In genomic region chr13:42041684-42042035, GRCh38 we compare ENCODE assay signal across 8 cellular contexts. TPM values are rescaled to one million over a fixed set of nuclear protein-coding genes. Genes with fewer than 3 reads are reported as not detected.
DNase-seq lines count a peak whose midpoint lies in the region; ATAC-seq, FAIRE-seq and TF ChIP-seq lines count a peak whose summit lies in the region.

No MANE protein-coding gene starts in this region.

- CTCF ChIA-PET in Calu3 (lab: Charles Lee), result interaction anchor here (0.9 kb wide), 1 partner anchor 65 kb away, joined by 4 read pairs; no protein-coding TSS in a partner anchor

- H3K27ac ChIP-seq in heart left ventricle, result peak overlapping the region in 11 of 12 donors; percentile 93 to 100 (median 98)
- H3K27ac ChIP-seq in pancreas, result no peak overlapping the region

- H3K9me3 ChIP-seq in heart left ventricle (no peaks in the 10 kb centered on the region), pancreas (no peaks in the 10 kb centered on the region)

- H3K27me3 Mint-ChIP-seq in Calu3 (ENCODE audit: unreplicated experiment), result no peaks in the 10 kb centered on the region
- H3K27me3 Mint-ChIP-seq in activated naive CD8-positive, alpha-beta T cell treated with anti-CD3 and anti-CD28 coated beads, Interleukin-2, amount 10 ng/mL, durations not matched to agents 7 days and 5 days, result peaks cover 3% of the 10 kb centered on the region

- H3K4me1 ChIP-seq in heart left ventricle, result peaks cover 0 to 25% (median 16%) of the 10 kb centered on the region in 12 donors
- peaks cover 0 to 6% (median 0%) of the 10 kb centered on the region in 3 donors for H3K4me1 ChIP-seq in pancreas

- POLR2A ChIA-PET in activated naive CD8-positive, alpha-beta T cell treated with anti-CD3 and anti-CD28 coated beads, Interleukin-2, amount 10 ng/mL, durations not matched to agents 7 days and 5 days (lab: Charles Lee), result no interaction called here

- TF ChIP-seq CTCF in Calu3 (IDR thresholded peaks at IDR 0.05; ENCODE audit: unreplicated experiment), result no peak
- peak; percentile 36 for TF ChIP-seq CTCF in GM20000 (IDR thresholded peaks at IDR 0.05; ENCODE audit: extremely low read depth, missing control alignments)
- TF ChIP-seq CTCF in heart left ventricle (IDR thresholded peaks at IDR 0.05), result peak in 11 of 12 donors; percentile 15 to 69 (median 45)
- TF ChIP-seq CTCF in pancreas (IDR thresholded peaks at IDR 0.05), result peak in 2 of 4 donors; percentile 14 to 16

- peak overlapping the region; percentile 86 for H3K4me3 Mint-ChIP-seq in Calu3 (ENCODE audit: low read depth, unreplicated experiment)
- H3K4me3 Mint-ChIP-seq in activated naive CD8-positive, alpha-beta T cell treated with anti-CD3 and anti-CD28 coated beads, Interleukin-2, amount 10 ng/mL, durations not matched to agents 7 days and 5 days, result peak overlapping the region; percentile 80

- H3K4me1 Mint-ChIP-seq in Calu3 (ENCODE audit: low read depth, unreplicated experiment), result peaks cover 9% of the 10 kb centered on the region
- peaks cover 17% of the 10 kb centered on the region for H3K4me1 Mint-ChIP-seq in activated naive CD8-positive, alpha-beta T cell treated with anti-CD3 and anti-CD28 coated beads, Interleukin-2, amount 10 ng/mL, durations not matched to agents 7 days and 5 days

- intact Hi-C loops in Calu3 (cut with micrococcal nuclease; ENCODE audit: unreplicated experiment) (loop anchor here (5.0 kb wide), 2 partner anchors 84 to 374 kb away; no protein-coding TSS in a partner anchor), heart left ventricle (cut with DNase I) (loop anchor here in 8 of 10 donors (2.0 to 10.0 kb wide), 13 partner anchors 61 to 977 kb away; partner anchors contain the start of genes VWA8 (in 2 of the 8) and WBP4 (in 1 of the 8)), pancreas (cut with DNase I) (no loop called here)

- H3K27ac Mint-ChIP-seq in Calu3 (ENCODE audit: unreplicated experiment), result peak overlapping the region; percentile 88
- peak overlapping the region; percentile 58 for H3K27ac Mint-ChIP-seq in activated naive CD8-positive, alpha-beta T cell treated with anti-CD3 and anti-CD28 coated beads, Interleukin-2, amount 10 ng/mL, durations not matched to agents 7 days and 5 days

- ATAC-seq in activated naive CD8-positive, alpha-beta T cell treated with anti-CD3 and anti-CD28 coated beads, Interleukin-2, amount 10 ng/mL, durations not matched to agents 7 days and 5 days (ENCODE audit: low read depth), result no peak
- ATAC-seq in heart left ventricle, result peak; percentile 49 to 70 (median 60)
- ATAC-seq in pancreas, result peak; percentile 41 to 65 (median 60)
- no peak for ATAC-seq in GM21526 (IDR thresholded peaks at IDR 0.05; ENCODE audit: low FRiP score, unreplicated experiment)

- H3K4me3 ChIP-seq in heart left ventricle (peak overlapping the region; percentile 45 to 97 (median 89)), pancreas (peak overlapping the region in 3 of 4 donors; percentile 45 to 71 (median 59))

- no peaks in the 10 kb centered on the region for H3K9me3 Mint-ChIP-seq in Calu3 (ENCODE audit: low read depth, unreplicated experiment)
- no peaks in the 10 kb centered on the region for H3K9me3 Mint-ChIP-seq in activated naive CD8-positive, alpha-beta T cell treated with anti-CD3 and anti-CD28 coated beads, Interleukin-2, amount 10 ng/mL, durations not matched to agents 7 days and 5 days

- no peaks in the 10 kb centered on the region for H3K27me3 ChIP-seq in heart left ventricle
- no peaks in the 10 kb centered on the region for H3K27me3 ChIP-seq in pancreas

- TF ChIP-seq POLR2A in heart left ventricle (IDR thresholded peaks at IDR 0.05), result no peak

- H3K36me3 ChIP-seq in heart left ventricle (no peaks in the 10 kb centered on the region), pancreas (no peaks in the 10 kb centered on the region)

- DNase-seq in Calu3 (peak; percentile 55), GM20000 (ENCODE audit: low spot score) (peak; percentile 81), NAMALWA (ENCODE audit: low spot score) (peak; percentile 28), heart left ventricle (peak; percentile 51 to 71 (median 63)), pancreas (peak in 5 of 6 donors; percentile 43 to 74 (median 51)), OCI-M2 (lab: John Stamatoyannopoulos, UW; ENCODE audit: unreplicated experiment) (no peak)
- no peak for DNase-seq in activated naive CD8-positive, alpha-beta T cell treated with anti-CD3 and anti-CD28 coated beads, Interleukin-2, amount 10 ng/mL, durations not matched to agents 7 days and 5 days

- peaks cover 42% of the 10 kb centered on the region for H3K36me3 Mint-ChIP-seq in Calu3 (ENCODE audit: insufficient read depth, unreplicated experiment)
- no peaks in the 10 kb centered on the region for H3K36me3 Mint-ChIP-seq in activated naive CD8-positive, alpha-beta T cell treated with anti-CD3 and anti-CD28 coated beads, Interleukin-2, amount 10 ng/mL, durations not matched to agents 7 days and 5 days

- WGBS in heart left ventricle, 4 donors, result 0 to 2% (median 2%) methylated on average over 16 of the region's 16 CpGs
- 2 to 3% methylated on average over 16 of the region's 16 CpGs for WGBS in pancreas, 2 donors

- FAIRE-seq in pancreas (lab: Jason Lieb, UNC), result no peak

- no TSS peak for BruUV-seq in Calu3 (replicated peaks; lab: Mats Ljungman, UMichigan)

RNA-seq across cellular contexts. Expression of gene DGKH, which starts 6.8 kb away (rescaled TPM):
- total RNA-seq in Calu3 (2022), result 18.9 and 19.1 TPM in 2 replicates
- total RNA-seq in activated naive CD8-positive, alpha-beta T cell treated with anti-CD3 and anti-CD28 coated beads, Interleukin-2, amount 10 ng/mL, durations not matched to agents 7 days and 5 days, result 10 to 100 TPM; 18.9 to 19.1 TPM
- total RNA-seq in heart left ventricle, result 10 to 100 TPM in 2 of 9 donors, 1 to 10 TPM in 7; 4.5 to 13.1 (median 8.7) TPM
- polyA plus RNA-seq in heart left ventricle, result 1 to 10 TPM; 1.8 to 2.3 TPM
- 1 to 10 TPM; 1.5 to 5.0 (median 1.8) TPM for total RNA-seq in pancreas
- polyA plus RNA-seq in pancreas, result 1 to 10 TPM in 1 of 2 donors, under 1 TPM in 1; 0.87 to 1.1 TPM

Comparison
In these comparisons a context has a peak if more than half of its experiments do, and no peak if none do; other contexts are left out.
1. DNase-seq: peak in Calu3 (single experiment), GM20000 (single experiment), NAMALWA (single experiment), heart left ventricle (5 of 5) and pancreas (5 of 6); none in activated naive CD8-positive, alpha-beta T cell treated with anti-CD3 and anti-CD28 coated beads, Interleukin-2, amount 10 ng/mL, durations not matched to agents 7 days and 5 days (single experiment) and OCI-M2 (single experiment).
2. ATAC-seq: peak in heart left ventricle (4 of 4) and pancreas (4 of 4); none in activated naive CD8-positive, alpha-beta T cell treated with anti-CD3 and anti-CD28 coated beads, Interleukin-2, amount 10 ng/mL, durations not matched to agents 7 days and 5 days (single experiment) and GM21526 (single experiment).
3. H3K27ac ChIP-seq: peak in heart left ventricle (11 of 12); none in pancreas (0 of 4).
4. intact Hi-C loops: an anchor here in Calu3 (5.0 kb wide) and heart left ventricle (2.0 to 10.0 kb wide); none called in pancreas.